ENCODE assay signal across 8 cellular contexts in the genomic region with DNA sequence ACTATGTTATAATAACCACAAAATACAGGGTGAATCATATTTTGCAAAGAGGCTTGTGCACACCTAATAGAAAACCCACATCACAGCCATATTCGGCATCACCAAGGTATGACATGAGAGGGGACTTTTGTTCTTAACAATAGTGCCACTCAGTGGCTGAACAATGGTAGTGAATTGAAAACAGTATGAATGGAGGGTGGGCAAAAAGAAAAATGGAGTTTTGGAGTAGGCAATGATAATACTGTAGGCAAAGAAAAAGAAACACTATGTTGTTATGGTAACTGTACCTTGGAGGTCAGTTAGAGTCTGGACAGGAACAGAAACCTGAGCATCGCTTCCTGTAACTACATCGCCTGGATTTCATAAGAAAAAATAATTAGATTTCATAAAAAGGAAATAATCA.
DNase-seq lines count a peak whose midpoint lies in the region; ATAC-seq, FAIRE-seq and TF ChIP-seq lines count a peak whose summit lies in the region.

No MANE protein-coding gene starts in this region.

- no peaks in the 10 kb centered on the region for H3K9me3 Mint-ChIP-seq in activated T-helper 1 cell treated with anti-CD3 and anti-CD28 coated beads, Interleukin-12 subunit alpha, Interleukin-12 subunit beta, Interleukin-2, Interleukin-4 antibody, amounts not matched to agents 30 ng/mL and 10 ng/mL and 1 ng/mL, durations not matched to agents 14 hours and 24 hours and 36 hours

- no peak overlapping the region for H2AK5ac ChIP-seq in trophoblast cell (ENCODE audit: low read length)

- no peaks in the 10 kb centered on the region for H3K36me3 Mint-ChIP-seq in activated T-helper 1 cell treated with anti-CD3 and anti-CD28 coated beads, Interleukin-12 subunit alpha, Interleukin-12 subunit beta, Interleukin-2, Interleukin-4 antibody, amounts not matched to agents 30 ng/mL and 10 ng/mL and 1 ng/mL, durations not matched to agents 14 hours and 24 hours and 36 hours (ENCODE audit: low read depth)

- no peak overlapping the region for H3K27ac Mint-ChIP-seq in activated T-helper 1 cell treated with anti-CD3 and anti-CD28 coated beads, Interleukin-12 subunit alpha, Interleukin-12 subunit beta, Interleukin-2, Interleukin-4 antibody, amounts not matched to agents 30 ng/mL and 10 ng/mL and 1 ng/mL, durations not matched to agents 14 hours and 24 hours and 36 hours

- intact Hi-C loops in activated T-helper 1 cell treated with anti-CD3 and anti-CD28 coated beads, Interleukin-12 subunit alpha, Interleukin-12 subunit beta, Interleukin-2, Interleukin-4 antibody, amounts not matched to agents 30 ng/mL and 10 ng/mL and 1 ng/mL, durations not matched to agents 14 hours and 24 hours and 36 hours (cut with micrococcal nuclease) = loop anchor here (1.0 to 5.0 kb wide), 10 partner anchors 51 to 969 kb away; a partner anchor contains a TSS

- no peak overlapping the region for H4K8ac ChIP-seq in trophoblast cell (ENCODE audit: low read depth, low read length)

- H3K4me3 ChIP-seq in DND-41 (ENCODE audit: low read depth in 1 of 2, low read length in 2 of 2) (no peak overlapping the region), trophoblast cell (ENCODE audit: low read depth, low read length) (no peak overlapping the region)

- H4K20me1 ChIP-seq in DND-41 (ENCODE audit: insufficient read depth, low read length) = no peaks in the 10 kb centered on the region

- H3K36me3 ChIP-seq in DND-41 (ENCODE audit: insufficient read depth, low read length) (peaks cover 15% of the 10 kb centered on the region; the same call in 1 of the 2 replicates), trophoblast cell (ENCODE audit: control insufficient read depth in 1 of 2, insufficient read depth in 2 of 2, low read length in 2 of 2) (no peaks in the 10 kb centered on the region)

- H2AFZ ChIP-seq in DND-41 (ENCODE audit: low read depth, low read length) (no peak overlapping the region), trophoblast cell (ENCODE audit: insufficient read depth, low read length, poor library complexity) (no peak overlapping the region)

- peak; percentile 100 for ATAC-seq in DND-41 (ENCODE audit: insufficient read depth, low read depth)
- peak; percentile 95 for ATAC-seq in GM19438 (IDR thresholded peaks at IDR 0.05; ENCODE audit: low read depth, unreplicated experiment)
- peak; percentile 92 for ATAC-seq in HG03432 (IDR thresholded peaks at IDR 0.05; ENCODE audit: unreplicated experiment)

- H3K9me3 ChIP-seq in DND-41 (ENCODE audit: insufficient read depth, low read length, severe bottlenecking) (no peaks in the 10 kb centered on the region), trophoblast cell (ENCODE audit: insufficient read depth, low read depth, low read length) (no peaks in the 10 kb centered on the region)

- no peak overlapping the region for H3K4ac ChIP-seq in trophoblast cell (ENCODE audit: low read depth, low read length)

- no peak overlapping the region for H3K14ac ChIP-seq in trophoblast cell (ENCODE audit: low read length)

- no peak overlapping the region for H3K18ac ChIP-seq in trophoblast cell (ENCODE audit: low read length)

- H3K23ac ChIP-seq in trophoblast cell (ENCODE audit: low read length) = no peak overlapping the region

- no peak overlapping the region for H4K12ac ChIP-seq in trophoblast cell (ENCODE audit: low read depth, low read length)

- peak; percentile 90 for TF ChIP-seq CTCF in DND-41 (IDR thresholded peaks at IDR 0.05; ENCODE audit: borderline replicate concordance, extremely low read depth, low read length, poor library complexity, severe bottlenecking)

- H3K9ac ChIP-seq in DND-41 (ENCODE audit: low read depth, low read length) (no peak overlapping the region), trophoblast cell (ENCODE audit: low read length) (no peak overlapping the region)

- no peak overlapping the region for H2BK5ac ChIP-seq in trophoblast cell (ENCODE audit: low read depth, low read length, poor library complexity)

- H3K27ac ChIP-seq in DND-41 (ENCODE audit: low read length) (no peak overlapping the region), trophoblast cell (ENCODE audit: low read depth, low read length) (no peak overlapping the region)

- no peak for FAIRE-seq in frontal cortex (lab: Jason Lieb, UNC)

- no peaks in the 10 kb centered on the region for H3K79me2 ChIP-seq in DND-41 (ENCODE audit: insufficient read depth, low read length)
- no peaks in the 10 kb centered on the region for H3K79me2 ChIP-seq in trophoblast cell (ENCODE audit: control insufficient read depth, insufficient read depth, low read length, poor library complexity)

- H3K79me1 ChIP-seq in trophoblast cell (ENCODE audit: low read length) = no peaks in the 10 kb centered on the region

- H3K27me3 ChIP-seq in DND-41 (ENCODE audit: insufficient read depth, low read length, poor library complexity) (no peaks in the 10 kb centered on the region), trophoblast cell (ENCODE audit: insufficient read depth, low read length) (no peaks in the 10 kb centered on the region)

- H3K4me1 ChIP-seq in DND-41 (ENCODE audit: insufficient read depth, low read length) (no peaks in the 10 kb centered on the region), trophoblast cell (ENCODE audit: control insufficient read depth in 1 of 2, insufficient read depth in 2 of 2, low read length in 2 of 2) (no peaks in the 10 kb centered on the region)

- DNase-seq in DND-41 (peak; percentile 51), NCI-H82 (lab: John Stamatoyannopoulos, UW) (peak; percentile 82), frontal cortex (ENCODE audit: low spot score in 2 of 2) (peak; percentile 5 to 14), trophoblast cell (peak; percentile 25 to 72), UCSD-AML1 (lab: John Stamatoyannopoulos, UW; ENCODE audit: unreplicated experiment) (no peak)
- DNase-seq in activated T-helper 1 cell treated with anti-CD3 and anti-CD28 coated beads, Interleukin-12 subunit alpha, Interleukin-12 subunit beta, Interleukin-2, Interleukin-4 antibody, amounts not matched to agents 30 ng/mL and 10 ng/mL and 1 ng/mL, durations not matched to agents 14 hours and 24 hours and 36 hours (ENCODE audit: low spot score) = peak; percentile 27

- peaks cover 13% of the 10 kb centered on the region for H3K4me1 Mint-ChIP-seq in activated T-helper 1 cell treated with anti-CD3 and anti-CD28 coated beads, Interleukin-12 subunit alpha, Interleukin-12 subunit beta, Interleukin-2, Interleukin-4 antibody, amounts not matched to agents 30 ng/mL and 10 ng/mL and 1 ng/mL, durations not matched to agents 14 hours and 24 hours and 36 hours (ENCODE audit: low read depth)

- H2BK12ac ChIP-seq in trophoblast cell (ENCODE audit: low read length) = no peak overlapping the region

- H3K4me2 ChIP-seq in DND-41 (ENCODE audit: insufficient read depth, low read length) = no peak overlapping the region
- no peak overlapping the region for H3K4me2 ChIP-seq in trophoblast cell (ENCODE audit: low read length)

- H3K27me3 Mint-ChIP-seq in activated T-helper 1 cell treated with anti-CD3 and anti-CD28 coated beads, Interleukin-12 subunit alpha, Interleukin-12 subunit beta, Interleukin-2, Interleukin-4 antibody, amounts not matched to agents 30 ng/mL and 10 ng/mL and 1 ng/mL, durations not matched to agents 14 hours and 24 hours and 36 hours (ENCODE audit: insufficient read depth) = no peaks in the 10 kb centered on the region

- H4K91ac ChIP-seq in trophoblast cell (ENCODE audit: low read depth, low read length) = no peak overlapping the region

- H2BK120ac ChIP-seq in trophoblast cell (ENCODE audit: insufficient read depth, low read length, poor library complexity) = no peak overlapping the region

- no peak overlapping the region for H3K4me3 Mint-ChIP-seq in activated T-helper 1 cell treated with anti-CD3 and anti-CD28 coated beads, Interleukin-12 subunit alpha, Interleukin-12 subunit beta, Interleukin-2, Interleukin-4 antibody, amounts not matched to agents 30 ng/mL and 10 ng/mL and 1 ng/mL, durations not matched to agents 14 hours and 24 hours and 36 hours

- WGBS in trophoblast cell (ENCODE audit: extremely low coverage, insufficient coverage, insufficient read length) = no CpG with 5 or more reads among the region's 3 CpGs
